ENCODE assay signal across 18 cellular contexts in genomic region chr1:173555651-173556305, GRCh38. TPM values are rescaled to one million over a fixed set of nuclear protein-coding genes. Genes with fewer than 3 reads are reported as not detected.
DNase-seq lines count a peak whose midpoint lies in the region; ATAC-seq and TF ChIP-seq lines count a peak whose summit lies in the region.
"Had no signal": no experiment of that assay in that cellular context is flagged by ENCODE, and none has a peak within 500 bp of the region (broad histone marks: within the 10 kb centered on the region; RNA-seq: fewer than 3 reads in every experiment).

No MANE protein-coding gene starts in this region.

- no peak for TF ChIP-seq CTCF in MCF 10A (IDR thresholded peaks at IDR 0.05; ENCODE audit: unreplicated experiment)
- TF ChIP-seq CTCF in breast epithelium (IDR thresholded peaks at IDR 0.05): no peak
- no peak for TF ChIP-seq CTCF in PC-3 (conservative IDR thresholded peaks at IDR 0.05; ENCODE audit: low read depth, low read length)
- TF ChIP-seq CTCF in epithelial cell of esophagus (IDR thresholded peaks at IDR 0.05; ENCODE audit: insufficient read depth, low read depth, low read length, missing control alignments): no peak
- no peak for TF ChIP-seq CTCF in endothelial cell (IDR thresholded peaks at IDR 0.05; ENCODE audit: unreplicated experiment)

- H3K4me3 Mint-ChIP-seq in MCF 10A (ENCODE audit: unreplicated experiment) (no peak overlapping the region), endothelial cell (ENCODE audit: unreplicated experiment) (no peak overlapping the region)
- H3K4me3 Mint-ChIP-seq: B cell; CD4-positive, alpha-beta T cell; HFFc6 had no signal

- no peaks in the 10 kb centered on the region for H4K20me1 ChIP-seq in PC-3 (ENCODE audit: low read length)

- TF ChIP-seq POLR2A in breast epithelium (IDR thresholded peaks at IDR 0.05): no peak

- intact Hi-C loops in MCF 10A (cut with micrococcal nuclease): no loop called here
- intact Hi-C loops in breast epithelium (cut with DNase I; ENCODE audit: low total_unique reads): no loop called here
- intact Hi-C loops in PC-3 (cut with micrococcal nuclease): no loop called here

- H3K4me1 Mint-ChIP-seq in MCF 10A (ENCODE audit: insufficient read depth, unreplicated experiment) (peaks cover 16% of the 10 kb centered on the region), endothelial cell (ENCODE audit: unreplicated experiment) (no peaks in the 10 kb centered on the region)
- H3K4me1 Mint-ChIP-seq: B cell had no signal

- peak overlapping the region; percentile 23 for H2AFZ ChIP-seq in PC-3 (ENCODE audit: low read length)

- no peak overlapping the region for H3K9ac ChIP-seq in PC-3 (ENCODE audit: low read length)

- no peaks in the 10 kb centered on the region for H3K36me3 Mint-ChIP-seq in MCF 10A (ENCODE audit: insufficient read depth, unreplicated experiment)
- no peaks in the 10 kb centered on the region for H3K36me3 Mint-ChIP-seq in endothelial cell (ENCODE audit: low read depth, unreplicated experiment)

- H3K4me2 ChIP-seq in PC-3 (ENCODE audit: low read length): peak overlapping the region; percentile 40; the same call in 1 of the 2 replicates

- H3K9me3 ChIP-seq in breast epithelium (no peaks in the 10 kb centered on the region), PC-3 (ENCODE audit: low read length) (no peaks in the 10 kb centered on the region)

- H3K4me3 ChIP-seq in breast epithelium: no peak overlapping the region
- no peak overlapping the region for H3K4me3 ChIP-seq in PC-3 (ENCODE audit: low read length)
- no peak overlapping the region for H3K4me3 ChIP-seq in epithelial cell of esophagus (ENCODE audit: low read length)

- H3F3A ChIP-seq in PC-3 (ENCODE audit: low read length, unreplicated experiment): peaks cover 5% of the 10 kb centered on the region

- H3K27ac ChIP-seq in breast epithelium (no peak overlapping the region), PC-3 (ENCODE audit: low read length) (no peak overlapping the region)

- POLR2A ChIA-PET in MCF 10A (lab: Yijun Ruan, JAX) (interaction anchor here (0.5 to 0.9 kb wide), 4 partner anchors 26 to 159 kb away, joined by 3 to 4 read pairs (median 4); partner anchors contain the start of gene KLHL20), PC-3 (lab: Charles Lee; ENCODE audit: unreplicated experiment) (interaction anchor here (0.6 to 0.7 kb wide), 2 partner anchors 9 to 15 kb away, joined by 3 to 4 read pairs; no protein-coding TSS in a partner anchor)

- BruUV-seq in MCF 10A (replicated peaks; lab: Mats Ljungman, UMichigan) (no TSS peak), PC-3 (replicated peaks; lab: Mats Ljungman, UMichigan) (no TSS peak)

- H3K36me3 ChIP-seq in breast epithelium (no peaks in the 10 kb centered on the region), PC-3 (ENCODE audit: low read depth, low read length) (no peaks in the 10 kb centered on the region)

- H3K27me3 ChIP-seq in breast epithelium (no peaks in the 10 kb centered on the region), PC-3 (ENCODE audit: low read length) (no peaks in the 10 kb centered on the region)

- no peaks in the 10 kb centered on the region for H3K79me2 ChIP-seq in PC-3 (ENCODE audit: low read length)

- H3K27me3 Mint-ChIP-seq in MCF 10A (ENCODE audit: insufficient read depth, unreplicated experiment) (no peaks in the 10 kb centered on the region), endothelial cell (ENCODE audit: unreplicated experiment) (peaks cover 1% of the 10 kb centered on the region)
- H3K27me3 Mint-ChIP-seq: B cell; CD4-positive, alpha-beta T cell had no signal

- DNase-seq in MCF 10A (ENCODE audit: unreplicated experiment) (no peak), breast epithelium (ENCODE audit: low spot score in 2 of 2) (no peak), PC-3 (peak; percentile 51), epithelial cell of esophagus (ENCODE audit: low read depth) (peak; percentile 8), globus pallidus (ENCODE audit: low spot score) (no peak), endothelial cell (ENCODE audit: low spot score) (no peak)
- DNase-seq in stimulated activated CD4-positive, alpha-beta T cell treated with anti-CD3 and anti-CD28 coated beads, Interleukin-4, amount 100 ng/mL, for 1 hour: no peak
- DNase-seq: CD4-positive, alpha-beta T cell; DND-41; HFFc6; NCI-H1105; NCI-H2081 treated with DMSO at 0.1 percent for 48 hours; NCI-H510A; NCI-H774 had no signal

- H3K4me1 ChIP-seq in breast epithelium: no peaks in the 10 kb centered on the region
- H3K4me1 ChIP-seq in PC-3 (ENCODE audit: insufficient read depth, low read length): peaks cover 26% of the 10 kb centered on the region

- ATAC-seq in PC-3 (no peak), GM19397 (IDR thresholded peaks at IDR 0.05; ENCODE audit: unreplicated experiment) (no peak)
- ATAC-seq: Panc1 had no signal

- H3K27ac Mint-ChIP-seq in MCF 10A (ENCODE audit: low read depth, unreplicated experiment) (peak overlapping the region; percentile 65), endothelial cell (ENCODE audit: unreplicated experiment) (no peak overlapping the region)
- H3K27ac Mint-ChIP-seq: B cell; CD4-positive, alpha-beta T cell; HFFc6 had no signal

- peaks cover 8% of the 10 kb centered on the region; the same call in 1 of the 2 replicates for H3K9me2 ChIP-seq in PC-3 (replicated peaks; ENCODE audit: low read length)

- H3K9me3 Mint-ChIP-seq in MCF 10A (ENCODE audit: unreplicated experiment) (no peaks in the 10 kb centered on the region), endothelial cell (ENCODE audit: unreplicated experiment) (no peaks in the 10 kb centered on the region)
- H3K9me3 Mint-ChIP-seq: CD4-positive, alpha-beta T cell; HFFc6 had no signal

- CTCF ChIA-PET in MCF 10A (lab: Yijun Ruan, JAX): interaction anchor here (0.7 to 1.0 kb wide), 2 partner anchors 8 to 13 kb away, joined by 3 to 4 read pairs; no protein-coding TSS in a partner anchor
- CTCF ChIA-PET in PC-3 (lab: Charles Lee): interaction anchor here (0.7 kb wide), 1 partner anchor 948 kb away, joined by 3 read pairs; no protein-coding TSS in a partner anchor

RNA-seq across cellular contexts. Expression of gene SLC9C2, which starts 47.1 kb away (rescaled TPM):
- total RNA-seq in MCF 10A (2022) (not detected in 2 replicates), breast epithelium (not detected), PC-3 (2014; rRNA removed) (not detected in 2 replicates), endothelial cell (ENCODE audit: unreplicated experiment) (0.51 TPM)
- total RNA-seq: A172; B cell; CD4-positive, alpha-beta T cell; HFFc6 had no signal

Comparison
In these comparisons a context has a peak if more than half of its experiments do, and no peak if none do; other contexts are left out.
1. DNase-seq: peak in PC-3 (single experiment) and epithelial cell of esophagus (single experiment); none in MCF 10A (single experiment), breast epithelium (0 of 2), stimulated activated CD4-positive, alpha-beta T cell treated with anti-CD3 and anti-CD28 coated beads, Interleukin-4, amount 100 ng/mL, for 1 hour (single experiment), globus pallidus (single experiment) and endothelial cell (single experiment).